11 cellular contexts compared by ENCODE assay signal in genomic region chr4:77092832-77093800, GRCh38. TPM values are rescaled to one million over a fixed set of nuclear protein-coding genes. Genes with fewer than 3 reads are reported as not detected.
DNase-seq lines count a peak whose midpoint lies in the region; ATAC-seq and TF ChIP-seq lines count a peak whose summit lies in the region.
"Had no signal": no experiment of that assay in that cellular context is flagged by ENCODE, and none has a peak within 500 bp of the region (broad histone marks: within the 10 kb centered on the region; RNA-seq: fewer than 3 reads in every experiment).

No MANE protein-coding gene starts in this region.

- no peak overlapping the region for H3K27ac Mint-ChIP-seq in natural killer cell treated with Interleukin-12 subunit alpha and Interleukin-12 subunit beta and Interleukin-15 and Interleukin-18, amount 100 ng/mL, for 72 hours
- no peak overlapping the region for H3K27ac Mint-ChIP-seq in neural progenitor cell
- H3K27ac Mint-ChIP-seq: stimulated activated effector memory CD8-positive, alpha-beta T cell treated with anti-CD3 and anti-CD28 coated beads, Interleukin-12 subunit alpha, Interleukin-12 subunit beta, amount 100 ng/mL, for 72 hours had no signal

- H3K9ac ChIP-seq in neural progenitor cell: no peak overlapping the region

- H3K27me3 ChIP-seq in ACC112 (ENCODE audit: insufficient read depth, low read length): no peaks in the 10 kb centered on the region
- no peaks in the 10 kb centered on the region for H3K27me3 ChIP-seq in neural progenitor cell

- H3K36me3 Mint-ChIP-seq in natural killer cell treated with Interleukin-12 subunit alpha and Interleukin-12 subunit beta and Interleukin-15 and Interleukin-18, amount 100 ng/mL, for 72 hours: no peaks in the 10 kb centered on the region
- H3K36me3 Mint-ChIP-seq in neural progenitor cell: no peaks in the 10 kb centered on the region
- H3K36me3 Mint-ChIP-seq: stimulated activated effector memory CD8-positive, alpha-beta T cell treated with anti-CD3 and anti-CD28 coated beads, Interleukin-12 subunit alpha, Interleukin-12 subunit beta, amount 100 ng/mL, for 72 hours had no signal

- H4K20me1 ChIP-seq in neural progenitor cell (ENCODE audit: low read depth): no peaks in the 10 kb centered on the region

- H3F3A ChIP-seq in neural progenitor cell (ENCODE audit: low read depth): peaks cover 10% of the 10 kb centered on the region

- H3K4me3 ChIP-seq in ACC112 (ENCODE audit: low read depth, low read length): no peak overlapping the region
- H3K4me3 ChIP-seq in neural progenitor cell: no peak overlapping the region

- no peak overlapping the region for H3K4me3 Mint-ChIP-seq in natural killer cell treated with Interleukin-12 subunit alpha and Interleukin-12 subunit beta and Interleukin-15 and Interleukin-18, amount 100 ng/mL, for 72 hours
- no peak overlapping the region for H3K4me3 Mint-ChIP-seq in neural progenitor cell
- H3K4me3 Mint-ChIP-seq: stimulated activated effector memory CD8-positive, alpha-beta T cell treated with anti-CD3 and anti-CD28 coated beads, Interleukin-12 subunit alpha, Interleukin-12 subunit beta, amount 100 ng/mL, for 72 hours had no signal

- no peak overlapping the region for H3K4me2 ChIP-seq in neural progenitor cell

- H3K27ac ChIP-seq in ACC112 (ENCODE audit: low read depth, low read length): peak overlapping the region; percentile 23; the same call in 1 of the 2 replicates
- H3K27ac ChIP-seq in neural progenitor cell: no peak overlapping the region

- no peaks in the 10 kb centered on the region for H3K79me2 ChIP-seq in ACC112 (ENCODE audit: control insufficient read depth, insufficient read depth, low read length, unreplicated experiment)
- H3K79me2 ChIP-seq in neural progenitor cell (ENCODE audit: low read depth): no peaks in the 10 kb centered on the region

- H3K4me1 Mint-ChIP-seq in natural killer cell treated with Interleukin-12 subunit alpha and Interleukin-12 subunit beta and Interleukin-15 and Interleukin-18, amount 100 ng/mL, for 72 hours (ENCODE audit: low read depth in 2 of 2): peaks cover 0 to 4% of the 10 kb centered on the region in 2 donors
- peaks cover 11% of the 10 kb centered on the region for H3K4me1 Mint-ChIP-seq in neural progenitor cell

- no peaks in the 10 kb centered on the region for H3K9me3 ChIP-seq in neural progenitor cell (ENCODE audit: low read depth)

- TF ChIP-seq CTCF in neural progenitor cell (IDR thresholded peaks at IDR 0.05): no peak

- H3K4me1 ChIP-seq in ACC112 (ENCODE audit: control insufficient read depth, insufficient read depth, low read length, unreplicated experiment) (peaks cover 16% of the 10 kb centered on the region), neural progenitor cell (peaks cover 13% of the 10 kb centered on the region)

- ATAC-seq in HG02623 (IDR thresholded peaks at IDR 0.05; ENCODE audit: unreplicated experiment): no peak
- ATAC-seq in natural killer cell treated with Interleukin-12 subunit alpha and Interleukin-12 subunit beta and Interleukin-15 and Interleukin-18, amount 100 ng/mL, for 72 hours: no peak
- ATAC-seq: activated CD4-positive, CD25-positive, alpha-beta regulatory T cell treated with anti-CD3 and anti-CD28 coated beads, Interleukin-2, amount 50 U/mL, for 24 hours; stimulated activated effector memory CD8-positive, alpha-beta T cell treated with anti-CD3 and anti-CD28 coated beads, Interleukin-12 subunit alpha, Interleukin-12 subunit beta, amount 100 ng/mL, for 72 hours had no signal

- H2AFZ ChIP-seq in ACC112 (ENCODE audit: low read length, unreplicated experiment) (peak overlapping the region; percentile 1), neural progenitor cell (replicated peaks) (no peak overlapping the region)

- no peaks in the 10 kb centered on the region for H3K9me3 Mint-ChIP-seq in natural killer cell treated with Interleukin-12 subunit alpha and Interleukin-12 subunit beta and Interleukin-15 and Interleukin-18, amount 100 ng/mL, for 72 hours
- H3K9me3 Mint-ChIP-seq in neural progenitor cell: no peaks in the 10 kb centered on the region
- H3K9me3 Mint-ChIP-seq: stimulated activated effector memory CD8-positive, alpha-beta T cell treated with anti-CD3 and anti-CD28 coated beads, Interleukin-12 subunit alpha, Interleukin-12 subunit beta, amount 100 ng/mL, for 72 hours had no signal

- H3K36me3 ChIP-seq in ACC112 (ENCODE audit: insufficient read depth, low read length) (no peaks in the 10 kb centered on the region), neural progenitor cell (no peaks in the 10 kb centered on the region)

- H3K27me3 Mint-ChIP-seq in natural killer cell treated with Interleukin-12 subunit alpha and Interleukin-12 subunit beta and Interleukin-15 and Interleukin-18, amount 100 ng/mL, for 72 hours: no peaks in the 10 kb centered on the region
- H3K27me3 Mint-ChIP-seq in neural progenitor cell (ENCODE audit: insufficient read depth, low read depth): no peaks in the 10 kb centered on the region

- peak; percentile 72 for DNase-seq in HT1080 (ENCODE audit: low read depth)
- peak; percentile 11 for DNase-seq in UCSD-AML1 (lab: John Stamatoyannopoulos, UW; ENCODE audit: unreplicated experiment)
- peak; percentile 9 for DNase-seq in hepatic stellate cell (ENCODE audit: low spot score)
- DNase-seq in natural killer cell treated with Interleukin-12 subunit alpha and Interleukin-12 subunit beta and Interleukin-15 and Interleukin-18, amount 100 ng/mL, for 72 hours (ENCODE audit: low spot score): no peak
- no peak for DNase-seq in DMS153 (lab: John Stamatoyannopoulos, UW)
- no peak for DNase-seq in neural progenitor cell (ENCODE audit: low spot score)
- DNase-seq: activated naive CD4-positive, alpha-beta T cell had no signal

RNA-seq across cellular contexts. Expression of gene CCNI, which starts 17.3 kb away (rescaled TPM):
- total RNA-seq in HT1080 (2014; rRNA removed; shearing (Covaris generic)): 83.8 and 108 TPM in 2 replicates
- polyA plus RNA-seq in HT1080 (2015; cell fraction: cytosol; rRNA removed): 252 and 311 TPM in 2 replicates
- polyA plus RNA-seq in HT1080 (2015; cell fraction: nucleus; rRNA removed): 69.4 and 71.5 TPM in 2 replicates
- 100 to 1,000 TPM; 152 to 164 TPM for total RNA-seq in natural killer cell treated with Interleukin-12 subunit alpha and Interleukin-12 subunit beta and Interleukin-15 and Interleukin-18, amount 100 ng/mL, for 72 hours
- 425 and 511 TPM in 2 replicates for total RNA-seq in neural progenitor cell (ENCODE audit: low replicate concordance)

Comparison
In these comparisons a context has a peak if more than half of its experiments do, and no peak if none do; other contexts are left out.
1. DNase-seq: peak in HT1080 (single experiment), UCSD-AML1 (single experiment) and hepatic stellate cell (single experiment); none in natural killer cell treated with Interleukin-12 subunit alpha and Interleukin-12 subunit beta and Interleukin-15 and Interleukin-18, amount 100 ng/mL, for 72 hours (single experiment), DMS153 (single experiment) and neural progenitor cell (single experiment).